In the genomic region with DNA sequence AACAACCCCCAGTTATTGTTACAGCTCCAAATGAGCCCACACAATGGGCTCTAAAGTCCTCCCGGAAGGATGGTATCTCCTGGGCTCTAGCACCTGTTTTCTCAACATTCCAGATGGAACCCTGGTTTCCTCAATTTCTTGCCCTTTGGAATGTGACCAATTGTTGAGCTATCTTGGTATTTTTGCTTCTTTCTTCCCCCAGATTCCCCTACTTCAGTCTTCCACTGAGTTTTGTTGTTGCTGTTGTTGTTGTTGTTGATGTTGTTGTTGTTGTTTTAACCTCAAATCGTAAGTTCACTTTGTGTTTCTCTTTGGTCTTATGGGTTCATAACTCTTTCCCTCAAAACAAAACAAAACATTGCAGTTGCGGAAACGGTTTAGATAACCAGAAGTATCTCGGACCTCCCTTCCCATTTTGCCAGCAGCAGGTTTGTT, we compare ENCODE assay signal across 2 cellular contexts.
TF ChIP-seq lines count a peak whose summit lies in the region.

No MANE protein-coding gene starts in this region.

TF ChIP-seq in HEK293, 187 proteins besides CTCF, POLR2A, EP300 and RAD21 (continued from another document and continues in another):
- TF ChIP-seq ZFHX2 (tag by site-specific recombination; conservative IDR thresholded peaks at IDR 0.05) (no peak), SCRT1 (tag by site-specific recombination; IDR thresholded peaks at IDR 0.05; ENCODE audit: borderline replicate concordance) (peak; percentile 43; the same call in 1 of the 2 replicates), ZNF2 (tag by site-specific recombination; IDR thresholded peaks at IDR 0.05) (no peak), ZNF664 (tag by site-specific recombination; IDR thresholded peaks at IDR 0.05) (no peak), KLF16 (tag by site-specific recombination; IDR thresholded peaks at IDR 0.05) (no peak), ZNF335 (tag by site-specific recombination; conservative IDR thresholded peaks at IDR 0.05) (peak; percentile 8; the same call in 1 of the 2 replicates), WT1 (tag by site-specific recombination; IDR thresholded peaks at IDR 0.05) (no peak), MEIS1 (CRISPR knock-in tag; IDR thresholded peaks at IDR 0.05; ENCODE audit: borderline replicate concordance) (no peak), REPIN1 (tag by site-specific recombination; IDR thresholded peaks at IDR 0.05; ENCODE audit: low read depth) (0 out of 2 replicates have a peak, but pooled peaks have one; percentile 76), GLIS2 (tag by site-specific recombination; IDR thresholded peaks at IDR 0.05) (no peak), ZNF707 (tag by site-specific recombination; IDR thresholded peaks at IDR 0.05) (no peak)
- TF ChIP-seq, protein P1, sequence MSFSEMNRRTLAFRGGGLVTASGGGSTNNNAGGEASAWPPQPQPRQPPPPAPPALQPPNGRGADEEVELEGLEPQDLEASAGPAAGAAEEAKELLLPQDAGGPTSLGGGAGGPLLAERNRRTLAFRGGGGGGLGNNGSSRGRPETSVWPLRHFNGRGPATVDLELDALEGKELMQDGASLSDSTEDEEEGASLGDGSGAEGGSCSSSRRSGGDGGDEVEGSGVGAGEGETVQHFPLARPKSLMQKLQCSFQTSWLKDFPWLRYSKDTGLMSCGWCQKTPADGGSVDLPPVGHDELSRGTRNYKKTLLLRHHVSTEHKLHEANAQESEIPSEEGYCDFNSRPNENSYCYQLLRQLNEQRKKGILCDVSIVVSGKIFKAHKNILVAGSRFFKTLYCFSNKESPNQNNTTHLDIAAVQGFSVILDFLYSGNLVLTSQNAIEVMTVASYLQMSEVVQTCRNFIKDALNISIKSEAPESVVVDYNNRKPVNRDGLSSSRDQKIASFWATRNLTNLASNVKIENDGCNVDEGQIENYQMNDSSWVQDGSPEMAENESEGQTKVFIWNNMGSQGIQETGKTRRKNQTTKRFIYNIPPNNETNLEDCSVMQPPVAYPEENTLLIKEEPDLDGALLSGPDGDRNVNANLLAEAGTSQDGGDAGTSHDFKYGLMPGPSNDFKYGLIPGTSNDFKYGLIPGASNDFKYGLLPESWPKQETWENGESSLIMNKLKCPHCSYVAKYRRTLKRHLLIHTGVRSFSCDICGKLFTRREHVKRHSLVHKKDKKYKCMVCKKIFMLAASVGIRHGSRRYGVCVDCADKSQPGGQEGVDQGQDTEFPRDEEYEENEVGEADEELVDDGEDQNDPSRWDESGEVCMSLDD (tag by site-specific recombination; IDR thresholded peaks at IDR 0.05) = no peak
- TF ChIP-seq, protein P2, sequence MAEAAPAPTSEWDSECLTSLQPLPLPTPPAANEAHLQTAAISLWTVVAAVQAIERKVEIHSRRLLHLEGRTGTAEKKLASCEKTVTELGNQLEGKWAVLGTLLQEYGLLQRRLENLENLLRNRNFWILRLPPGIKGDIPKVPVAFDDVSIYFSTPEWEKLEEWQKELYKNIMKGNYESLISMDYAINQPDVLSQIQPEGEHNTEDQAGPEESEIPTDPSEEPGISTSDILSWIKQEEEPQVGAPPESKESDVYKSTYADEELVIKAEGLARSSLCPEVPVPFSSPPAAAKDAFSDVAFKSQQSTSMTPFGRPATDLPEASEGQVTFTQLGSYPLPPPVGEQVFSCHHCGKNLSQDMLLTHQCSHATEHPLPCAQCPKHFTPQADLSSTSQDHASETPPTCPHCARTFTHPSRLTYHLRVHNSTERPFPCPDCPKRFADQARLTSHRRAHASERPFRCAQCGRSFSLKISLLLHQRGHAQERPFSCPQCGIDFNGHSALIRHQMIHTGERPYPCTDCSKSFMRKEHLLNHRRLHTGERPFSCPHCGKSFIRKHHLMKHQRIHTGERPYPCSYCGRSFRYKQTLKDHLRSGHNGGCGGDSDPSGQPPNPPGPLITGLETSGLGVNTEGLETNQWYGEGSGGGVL (tag by site-specific recombination; IDR thresholded peaks at IDR 0.05) = no peak
- TF ChIP-seq, protein P3, sequence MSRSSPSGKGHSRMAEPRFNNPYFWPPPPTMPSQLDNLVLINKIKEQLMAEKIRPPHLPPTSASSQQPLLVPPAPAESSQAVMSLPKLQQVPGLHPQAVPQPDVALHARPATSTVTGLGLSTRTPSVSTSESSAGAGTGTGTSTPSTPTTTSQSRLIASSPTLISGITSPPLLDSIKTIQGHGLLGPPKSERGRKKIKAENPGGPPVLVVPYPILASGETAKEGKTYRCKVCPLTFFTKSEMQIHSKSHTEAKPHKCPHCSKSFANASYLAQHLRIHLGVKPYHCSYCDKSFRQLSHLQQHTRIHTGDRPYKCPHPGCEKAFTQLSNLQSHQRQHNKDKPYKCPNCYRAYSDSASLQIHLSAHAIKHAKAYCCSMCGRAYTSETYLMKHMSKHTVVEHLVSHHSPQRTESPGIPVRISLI (tag by site-specific recombination; IDR thresholded peaks at IDR 0.05) = no peak
- TF ChIP-seq, protein P4, sequence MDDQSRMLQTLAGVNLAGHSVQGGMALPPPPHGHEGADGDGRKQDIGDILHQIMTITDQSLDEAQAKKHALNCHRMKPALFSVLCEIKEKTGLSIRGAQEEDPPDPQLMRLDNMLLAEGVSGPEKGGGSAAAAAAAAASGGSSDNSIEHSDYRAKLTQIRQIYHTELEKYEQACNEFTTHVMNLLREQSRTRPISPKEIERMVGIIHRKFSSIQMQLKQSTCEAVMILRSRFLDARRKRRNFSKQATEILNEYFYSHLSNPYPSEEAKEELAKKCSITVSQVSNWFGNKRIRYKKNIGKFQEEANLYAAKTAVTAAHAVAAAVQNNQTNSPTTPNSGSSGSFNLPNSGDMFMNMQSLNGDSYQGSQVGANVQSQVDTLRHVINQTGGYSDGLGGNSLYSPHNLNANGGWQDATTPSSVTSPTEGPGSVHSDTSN (CRISPR knock-in tag; IDR thresholded peaks at IDR 0.05) = no peak
- TF ChIP-seq, protein P5, sequence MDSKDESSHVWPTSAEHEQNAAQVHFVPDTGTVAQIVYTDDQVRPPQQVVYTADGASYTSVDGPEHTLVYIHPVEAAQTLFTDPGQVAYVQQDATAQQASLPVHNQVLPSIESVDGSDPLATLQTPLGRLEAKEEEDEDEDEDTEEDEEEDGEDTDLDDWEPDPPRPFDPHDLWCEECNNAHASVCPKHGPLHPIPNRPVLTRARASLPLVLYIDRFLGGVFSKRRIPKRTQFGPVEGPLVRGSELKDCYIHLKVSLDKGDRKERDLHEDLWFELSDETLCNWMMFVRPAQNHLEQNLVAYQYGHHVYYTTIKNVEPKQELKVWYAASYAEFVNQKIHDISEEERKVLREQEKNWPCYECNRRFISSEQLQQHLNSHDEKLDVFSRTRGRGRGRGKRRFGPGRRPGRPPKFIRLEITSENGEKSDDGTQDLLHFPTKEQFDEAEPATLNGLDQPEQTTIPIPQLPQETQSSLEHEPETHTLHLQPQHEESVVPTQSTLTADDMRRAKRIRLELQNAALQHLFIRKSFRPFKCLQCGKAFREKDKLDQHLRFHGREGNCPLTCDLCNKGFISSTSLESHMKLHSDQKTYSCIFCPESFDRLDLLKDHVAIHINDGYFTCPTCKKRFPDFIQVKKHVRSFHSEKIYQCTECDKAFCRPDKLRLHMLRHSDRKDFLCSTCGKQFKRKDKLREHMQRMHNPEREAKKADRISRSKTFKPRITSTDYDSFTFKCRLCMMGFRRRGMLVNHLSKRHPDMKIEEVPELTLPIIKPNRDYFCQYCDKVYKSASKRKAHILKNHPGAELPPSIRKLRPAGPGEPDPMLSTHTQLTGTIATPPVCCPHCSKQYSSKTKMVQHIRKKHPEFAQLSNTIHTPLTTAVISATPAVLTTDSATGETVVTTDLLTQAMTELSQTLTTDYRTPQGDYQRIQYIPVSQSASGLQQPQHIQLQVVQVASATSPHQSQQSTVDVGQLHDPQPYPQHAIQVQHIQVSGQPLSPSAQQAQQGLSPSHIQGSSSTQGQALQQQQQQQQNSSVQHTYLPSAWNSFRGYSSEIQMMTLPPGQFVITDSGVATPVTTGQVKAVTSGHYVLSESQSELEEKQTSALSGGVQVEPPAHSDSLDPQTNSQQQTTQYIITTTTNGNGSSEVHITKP (tag by site-specific recombination; IDR thresholded peaks at IDR 0.05) = peak; percentile 21

TF ChIP-seq in liver, 16 proteins besides CTCF, POLR2A, EP300 and RAD21 (continued from another document):
- TF ChIP-seq, protein P6, sequence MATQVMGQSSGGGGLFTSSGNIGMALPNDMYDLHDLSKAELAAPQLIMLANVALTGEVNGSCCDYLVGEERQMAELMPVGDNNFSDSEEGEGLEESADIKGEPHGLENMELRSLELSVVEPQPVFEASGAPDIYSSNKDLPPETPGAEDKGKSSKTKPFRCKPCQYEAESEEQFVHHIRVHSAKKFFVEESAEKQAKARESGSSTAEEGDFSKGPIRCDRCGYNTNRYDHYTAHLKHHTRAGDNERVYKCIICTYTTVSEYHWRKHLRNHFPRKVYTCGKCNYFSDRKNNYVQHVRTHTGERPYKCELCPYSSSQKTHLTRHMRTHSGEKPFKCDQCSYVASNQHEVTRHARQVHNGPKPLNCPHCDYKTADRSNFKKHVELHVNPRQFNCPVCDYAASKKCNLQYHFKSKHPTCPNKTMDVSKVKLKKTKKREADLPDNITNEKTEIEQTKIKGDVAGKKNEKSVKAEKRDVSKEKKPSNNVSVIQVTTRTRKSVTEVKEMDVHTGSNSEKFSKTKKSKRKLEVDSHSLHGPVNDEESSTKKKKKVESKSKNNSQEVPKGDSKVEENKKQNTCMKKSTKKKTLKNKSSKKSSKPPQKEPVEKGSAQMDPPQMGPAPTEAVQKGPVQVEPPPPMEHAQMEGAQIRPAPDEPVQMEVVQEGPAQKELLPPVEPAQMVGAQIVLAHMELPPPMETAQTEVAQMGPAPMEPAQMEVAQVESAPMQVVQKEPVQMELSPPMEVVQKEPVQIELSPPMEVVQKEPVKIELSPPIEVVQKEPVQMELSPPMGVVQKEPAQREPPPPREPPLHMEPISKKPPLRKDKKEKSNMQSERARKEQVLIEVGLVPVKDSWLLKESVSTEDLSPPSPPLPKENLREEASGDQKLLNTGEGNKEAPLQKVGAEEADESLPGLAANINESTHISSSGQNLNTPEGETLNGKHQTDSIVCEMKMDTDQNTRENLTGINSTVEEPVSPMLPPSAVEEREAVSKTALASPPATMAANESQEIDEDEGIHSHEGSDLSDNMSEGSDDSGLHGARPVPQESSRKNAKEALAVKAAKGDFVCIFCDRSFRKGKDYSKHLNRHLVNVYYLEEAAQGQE (IDR thresholded peaks at IDR 0.05) = no peak
- TF ChIP-seq FOXA2 (IDR thresholded peaks at IDR 0.05) (no peak), TAF1 (conservative IDR thresholded peaks at IDR 0.05) (no peak)
